Comparison of ENCODE assay signal across 15 cellular contexts in the genomic region with DNA sequence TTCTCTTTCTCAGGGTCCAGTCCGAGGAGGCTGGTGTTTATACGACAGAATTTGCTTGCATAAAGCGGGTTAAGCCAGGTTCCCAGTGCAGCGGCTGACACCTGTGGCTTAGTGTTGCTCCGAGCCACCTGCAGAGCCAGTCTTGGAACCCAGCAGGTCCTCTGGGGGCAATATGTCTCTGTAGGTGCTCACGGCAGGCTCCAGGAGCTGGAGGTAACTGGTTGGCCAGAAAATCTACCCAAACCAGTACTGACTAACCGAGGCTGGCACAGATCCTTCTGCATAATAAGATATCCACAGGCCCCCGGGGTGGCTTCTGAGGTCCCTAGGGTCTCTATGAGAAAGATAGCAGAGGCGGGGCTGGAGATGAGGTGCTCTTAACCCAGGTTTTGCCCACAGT. TPM values are rescaled to one million over a fixed set of nuclear protein-coding genes. Genes with fewer than 3 reads are reported as not detected.
DNase-seq lines count a peak whose midpoint lies in the region; ATAC-seq and TF ChIP-seq lines count a peak whose summit lies in the region.
"Had no signal": no experiment of that assay in that cellular context is flagged by ENCODE, and none has a peak within 500 bp of the region (broad histone marks: within the 10 kb centered on the region; RNA-seq: fewer than 3 reads in every experiment).

No MANE protein-coding gene starts in this region.

- peaks cover 31% of the 10 kb centered on the region for H3K36me3 ChIP-seq in Karpas-422 (ENCODE audit: insufficient read depth, low read length)
- H3K36me3 ChIP-seq in mesenchymal stem cell (ENCODE audit: control insufficient read depth in 1 of 2, insufficient read depth in 2 of 2, low read depth in 1 of 2, low read length in 2 of 2), result peaks cover 32 to 36% of the 10 kb centered on the region in 2 experiments

- H3K9me3 ChIP-seq in Karpas-422 (ENCODE audit: low read length), result no peaks in the 10 kb centered on the region
- H3K9me3 ChIP-seq in mesenchymal stem cell (ENCODE audit: control insufficient read depth, low read length), result no peaks in the 10 kb centered on the region

- no peak overlapping the region for H3K27ac Mint-ChIP-seq in T-helper 2 cell treated with Interferon-gamma antibody and Interleukin-4, amounts not matched to agents 5 μg/mL and 100 μg/mL, for 36 hours
- H3K27ac Mint-ChIP-seq: naive B cell had no signal

- intact Hi-C loops in dorsolateral prefrontal cortex (cut with DNase I), result loop anchor here in 1 of 2 donors (5.0 kb wide), 1 partner anchor 222 kb away; the partner anchor contains the start of gene MCM2

- peak overlapping the region; percentile 77 for H3K9ac ChIP-seq in Karpas-422 (ENCODE audit: low read length)
- peak overlapping the region; percentile 92 for H3K9ac ChIP-seq in mesenchymal stem cell (ENCODE audit: low read length)

- peak overlapping the region; percentile 67 for H2AK5ac ChIP-seq in mesenchymal stem cell (ENCODE audit: low read length, severe bottlenecking)

- H2AFZ ChIP-seq in Karpas-422 (ENCODE audit: low read length) (no peak overlapping the region), mesenchymal stem cell (ENCODE audit: low read depth, low read length) (no peak overlapping the region)

- H3K27me3 ChIP-seq in Karpas-422 (ENCODE audit: low read length) (no peaks in the 10 kb centered on the region), dorsolateral prefrontal cortex (no peaks in the 10 kb centered on the region), mesenchymal stem cell (ENCODE audit: control insufficient read depth in 1 of 2, insufficient read depth in 1 of 2, low read length in 2 of 2) (no peaks in the 10 kb centered on the region)

- no peak overlapping the region for H4K91ac ChIP-seq in mesenchymal stem cell (ENCODE audit: low read length)

- H2BK15ac ChIP-seq in mesenchymal stem cell (ENCODE audit: low read depth, poor library complexity, severe bottlenecking), result no peak overlapping the region

- peaks cover 2% of the 10 kb centered on the region for H3K36me3 Mint-ChIP-seq in T-helper 2 cell treated with Interferon-gamma antibody and Interleukin-4, amounts not matched to agents 5 μg/mL and 100 μg/mL, for 36 hours (ENCODE audit: low read depth)
- H3K36me3 Mint-ChIP-seq: naive B cell had no signal

- no peak overlapping the region for H3K4me3 Mint-ChIP-seq in T-helper 2 cell treated with Interferon-gamma antibody and Interleukin-4, amounts not matched to agents 5 μg/mL and 100 μg/mL, for 36 hours
- H3K4me3 Mint-ChIP-seq: naive B cell had no signal

- no peak overlapping the region for H4K8ac ChIP-seq in mesenchymal stem cell (ENCODE audit: low read length)

- no peak overlapping the region for H3K23ac ChIP-seq in mesenchymal stem cell (ENCODE audit: low read length in 2 of 2)

- DNase-seq in COLO668 (lab: John Stamatoyannopoulos, UW; ENCODE audit: unreplicated experiment), result peak; percentile 4
- peak; percentile 96 for DNase-seq in Karpas-422
- no peak for DNase-seq in dorsolateral prefrontal cortex
- no peak for DNase-seq in mesenchymal stem cell
- DNase-seq in activated CD4-positive, alpha-beta T cell treated with anti-CD3 and anti-CD28 coated beads for 4 hours, result no peak
- DNase-seq in activated gamma-delta T cell (lab: John Stamatoyannopoulos, UW), result no peak
- DNase-seq in T-helper 2 cell treated with Interferon-gamma antibody and Interleukin-4, amounts not matched to agents 5 μg/mL and 100 μg/mL, for 36 hours (ENCODE audit: low spot score), result no peak
- DNase-seq: cortex of kidney; GOT3; naive B cell; NCI-H2227 treated with DMSO at 0.1 percent for 48 hours; OCI-M1; stimulated activated CD4-positive, alpha-beta T cell treated with anti-CD3 and anti-CD28 coated beads, Interleukin-4, amount 100 ng/mL, for 1 hour had no signal

- H3K4me2 ChIP-seq in Karpas-422 (ENCODE audit: low read depth, low read length, poor library complexity, severe bottlenecking), result peak overlapping the region; percentile 82
- H3K4me2 ChIP-seq in mesenchymal stem cell (ENCODE audit: low read length, poor library complexity, severe bottlenecking), result peak overlapping the region; percentile 55

- peaks cover 38% of the 10 kb centered on the region for H3K27me3 Mint-ChIP-seq in T-helper 2 cell treated with Interferon-gamma antibody and Interleukin-4, amounts not matched to agents 5 μg/mL and 100 μg/mL, for 36 hours (ENCODE audit: low read depth)

- no peak for TF ChIP-seq CTCF in dorsolateral prefrontal cortex (IDR thresholded peaks at IDR 0.05 in 54 of 56, conservative IDR thresholded peaks at IDR 0.05 in 2 of 56; ENCODE audit: low read depth in 1 of 56, partially characterized antibody in 56 of 56)

- H3K4me3 ChIP-seq in Karpas-422 (ENCODE audit: low read length) (peak overlapping the region; percentile 67), dorsolateral prefrontal cortex (peak overlapping the region in 40 of 59 donors; percentile 3 to 89 (median 80)), mesenchymal stem cell (ENCODE audit: insufficient read depth in 1 of 2, low read depth in 1 of 2, low read length in 2 of 2) (peak overlapping the region in 1 of 2 experiments; percentile 95)

- peaks cover 25% of the 10 kb centered on the region for H3K4me1 Mint-ChIP-seq in T-helper 2 cell treated with Interferon-gamma antibody and Interleukin-4, amounts not matched to agents 5 μg/mL and 100 μg/mL, for 36 hours (ENCODE audit: low read depth)

- no peak overlapping the region for H2BK5ac ChIP-seq in mesenchymal stem cell (ENCODE audit: low read depth, low read length, poor library complexity, severe bottlenecking)

- H4K20me1 ChIP-seq in Karpas-422 (ENCODE audit: insufficient read depth, low read depth, low read length), result no peaks in the 10 kb centered on the region

- ATAC-seq in HG03280 (IDR thresholded peaks at IDR 0.05; ENCODE audit: unreplicated experiment), result no peak
- ATAC-seq: activated CD4-positive, CD25-positive, alpha-beta regulatory T cell treated with anti-CD3 and anti-CD28 coated beads, Interleukin-2, amount 50 U/mL, for 24 hours had no signal

- H3K4ac ChIP-seq in mesenchymal stem cell (ENCODE audit: low read depth in 1 of 2, low read length in 2 of 2), result no peak overlapping the region

- no peak overlapping the region for H3K14ac ChIP-seq in mesenchymal stem cell (ENCODE audit: low read length in 2 of 2)

- H2BK12ac ChIP-seq in mesenchymal stem cell (ENCODE audit: low read length in 2 of 2), result no peak overlapping the region

- no peaks in the 10 kb centered on the region for H3K9me3 Mint-ChIP-seq in T-helper 2 cell treated with Interferon-gamma antibody and Interleukin-4, amounts not matched to agents 5 μg/mL and 100 μg/mL, for 36 hours

- H3K79me2 ChIP-seq in Karpas-422 (ENCODE audit: low read length), result peaks cover 4% of the 10 kb centered on the region; the same call in 1 of the 2 replicates

- no peak overlapping the region for H3K18ac ChIP-seq in mesenchymal stem cell (ENCODE audit: low read depth in 1 of 2, low read length in 2 of 2)

- H3K4me1 ChIP-seq in Karpas-422 (ENCODE audit: low read length) (peaks cover 93% of the 10 kb centered on the region), mesenchymal stem cell (ENCODE audit: control insufficient read depth, insufficient read depth, low read depth, low read length) (peaks cover 29% of the 10 kb centered on the region)

- peak overlapping the region; percentile 97 for H3K27ac ChIP-seq in Karpas-422 (ENCODE audit: low read length)
- peak overlapping the region in 42 of 59 donors; percentile 1 to 94 (median 87) for H3K27ac ChIP-seq in dorsolateral prefrontal cortex
- peak overlapping the region; percentile 98 for H3K27ac ChIP-seq in mesenchymal stem cell (ENCODE audit: low read length, poor library complexity, severe bottlenecking)

- peaks cover 20% of the 10 kb centered on the region for H3K79me1 ChIP-seq in mesenchymal stem cell (replicated peaks; ENCODE audit: low read length, poor library complexity, severe bottlenecking)

- no peak overlapping the region for H2BK120ac ChIP-seq in mesenchymal stem cell (ENCODE audit: low read depth, low read length)

- no peaks in the 10 kb centered on the region for H3K9me2 ChIP-seq in Karpas-422 (replicated peaks; ENCODE audit: insufficient read depth, low read length)

- 86% methylated on average over 8 of the region's 9 CpGs for WGBS in mesenchymal stem cell

RNA-seq across cellular contexts. Expression of gene MGLL, which starts 3.2 kb away (rescaled TPM):
- 58.0 and 63.3 TPM in 2 replicates for total RNA-seq in Karpas-422 (2014; rRNA removed; shearing (Covaris generic); ENCODE audit: low replicate concordance)
- total RNA-seq in dorsolateral prefrontal cortex, result 100 to 1,000 TPM in 117 of 120 experiments, 10 to 100 TPM in 3; 73.9 to 334 (median 144) TPM
- 81.2 TPM for polyA plus RNA-seq in mesenchymal stem cell (2013, experiment 1 of 2)
- 81.4 TPM for polyA plus RNA-seq in mesenchymal stem cell (2013, experiment 2 of 2)

Comparison
In these comparisons a context has a peak if more than half of its experiments do, and no peak if none do; other contexts are left out.
1. DNase-seq: peak in COLO668 (single experiment) and Karpas-422 (single experiment); none in dorsolateral prefrontal cortex (0 of 10), mesenchymal stem cell (single experiment), activated CD4-positive, alpha-beta T cell treated with anti-CD3 and anti-CD28 coated beads for 4 hours (0 of 2), activated gamma-delta T cell (single experiment) and T-helper 2 cell treated with Interferon-gamma antibody and Interleukin-4, amounts not matched to agents 5 μg/mL and 100 μg/mL, for 36 hours (single experiment).
2. Peak in every context shown above with its lines, with median percentiles within 50 percentile points of each other: H3K27ac ChIP-seq.